Comparison of ENCODE assay signal across 12 cellular contexts in genomic region chr17:28983286-28984240, GRCh38. TPM values are rescaled to one million over a fixed set of nuclear protein-coding genes. Genes with fewer than 3 reads are reported as not detected.
DNase-seq lines count a peak whose midpoint lies in the region; ATAC-seq, FAIRE-seq and TF ChIP-seq lines count a peak whose summit lies in the region.
"Had no signal": no experiment of that assay in that cellular context is flagged by ENCODE, and none has a peak within 500 bp of the region (broad histone marks: within the 10 kb centered on the region; RNA-seq: fewer than 3 reads in every experiment).

No MANE protein-coding gene starts in this region.

- no peak overlapping the region for H3K4me3 ChIP-seq in endothelial cell of umbilical vein (replicated peaks in 1 of 3; ENCODE audit: insufficient read depth in 1 of 3, low read depth in 1 of 3, low read length in 3 of 3)
- no peak overlapping the region for H3K4me3 ChIP-seq in subcutaneous abdominal adipose tissue (ENCODE audit: low read depth in 1 of 5, low read length in 5 of 5)
- H3K4me3 ChIP-seq: HAP-1, suprapubic skin had no signal

- H3K4me1 Mint-ChIP-seq in activated naive CD4-positive, alpha-beta T cell treated with anti-CD3 and anti-CD28 coated beads for 36 hours (ENCODE audit: low read depth): peaks cover 22% of the 10 kb centered on the region
- H3K4me1 Mint-ChIP-seq in T-helper 2 cell treated with Interferon-gamma antibody and Interleukin-4, amounts not matched to agents 5 μg/mL and 100 μg/mL, for 36 hours (ENCODE audit: low read depth): peaks cover 19% of the 10 kb centered on the region
- peaks cover 21% of the 10 kb centered on the region for H3K4me1 Mint-ChIP-seq in activated CD4-positive, alpha-beta T cell treated with anti-CD3 and anti-CD28 coated beads, Interleukin-2, amount 10 ng/mL, durations not matched to agents 24 days and 14 days

- H3K27ac Mint-ChIP-seq in activated naive CD4-positive, alpha-beta T cell treated with anti-CD3 and anti-CD28 coated beads for 36 hours: peak overlapping the region; percentile 96
- H3K27ac Mint-ChIP-seq in T-helper 2 cell treated with Interferon-gamma antibody and Interleukin-4, amounts not matched to agents 5 μg/mL and 100 μg/mL, for 36 hours: peak overlapping the region; percentile 88
- no peak overlapping the region for H3K27ac Mint-ChIP-seq in activated CD4-positive, alpha-beta T cell treated with anti-CD3 and anti-CD28 coated beads, Interleukin-2, amount 10 ng/mL, durations not matched to agents 24 days and 14 days

- peaks cover 2% of the 10 kb centered on the region for H3K9me3 Mint-ChIP-seq in activated naive CD4-positive, alpha-beta T cell treated with anti-CD3 and anti-CD28 coated beads for 36 hours
- no peaks in the 10 kb centered on the region for H3K9me3 Mint-ChIP-seq in T-helper 2 cell treated with Interferon-gamma antibody and Interleukin-4, amounts not matched to agents 5 μg/mL and 100 μg/mL, for 36 hours
- no peaks in the 10 kb centered on the region for H3K9me3 Mint-ChIP-seq in activated CD4-positive, alpha-beta T cell treated with anti-CD3 and anti-CD28 coated beads, Interleukin-2, amount 10 ng/mL, durations not matched to agents 24 days and 14 days

- no peak for TF ChIP-seq POLR2A in endothelial cell of umbilical vein (IDR thresholded peaks at IDR 0.05; ENCODE audit: low read depth, low read length)

- CTCF ChIA-PET in activated naive CD4-positive, alpha-beta T cell treated with anti-CD3 and anti-CD28 coated beads for 36 hours (lab: Charles Lee): interaction anchor here (0.6 to 2.0 kb wide), 4 partner anchors 18 to 279 kb away, joined by 3 to 7 read pairs (median 4); no protein-coding TSS in a partner anchor
- CTCF ChIA-PET in endothelial cell of umbilical vein (lab: Charles Lee): interaction anchor here (0.7 to 1.7 kb wide), 4 partner anchors 15 to 134 kb away, joined by 3 to 4 read pairs (median 3); no protein-coding TSS in a partner anchor

- H3K4me1 ChIP-seq in endothelial cell of umbilical vein (ENCODE audit: control insufficient read depth, extremely low read depth, insufficient read depth, low read length): peaks cover 17% of the 10 kb centered on the region
- peaks cover 0 to 25% (median 13%) of the 10 kb centered on the region in 5 donors for H3K4me1 ChIP-seq in subcutaneous abdominal adipose tissue (ENCODE audit: control insufficient read depth in 5 of 5, insufficient read depth in 5 of 5, low read length in 5 of 5)
- H3K4me1 ChIP-seq: HAP-1 had no signal

- H3K27ac ChIP-seq in endothelial cell of umbilical vein (ENCODE audit: insufficient read depth, low read depth, low read length): peak overlapping the region; percentile 30
- H3K27ac ChIP-seq in subcutaneous abdominal adipose tissue (ENCODE audit: low read depth, low read length): peak overlapping the region; percentile 8
- H3K27ac ChIP-seq: suprapubic skin had no signal

- FAIRE-seq in endothelial cell of umbilical vein (lab: Jason Lieb, UNC): peak; percentile 63

- no TSS peak for BruUV-seq in endothelial cell of umbilical vein (replicated peaks; lab: Mats Ljungman, UMichigan)

- intact Hi-C loops in activated naive CD4-positive, alpha-beta T cell treated with anti-CD3 and anti-CD28 coated beads for 36 hours (cut with micrococcal nuclease): loop anchor here (5.0 kb wide), 1 partner anchor 134 kb away; no protein-coding TSS in a partner anchor
- intact Hi-C loops in endothelial cell of umbilical vein (cut with micrococcal nuclease): no loop called here
- intact Hi-C loops in activated CD4-positive, alpha-beta T cell treated with anti-CD3 and anti-CD28 coated beads, Interleukin-2, amount 10 ng/mL, durations not matched to agents 24 days and 14 days (cut with micrococcal nuclease): no loop called here

- ATAC-seq in HG03469 (IDR thresholded peaks at IDR 0.05; ENCODE audit: unreplicated experiment): no peak
- ATAC-seq: PC-3 had no signal

- no peak for DNase-seq in activated naive CD4-positive, alpha-beta T cell treated with anti-CD3 and anti-CD28 coated beads for 36 hours
- DNase-seq in activated naive CD4-positive, alpha-beta T cell treated with Interleukin-2 at 50 U/mL for 16 hours: no peak
- no peak for DNase-seq in T-helper 2 cell treated with Interferon-gamma antibody and Interleukin-4, amounts not matched to agents 5 μg/mL and 100 μg/mL, for 36 hours (ENCODE audit: low spot score)
- DNase-seq in endothelial cell of umbilical vein (ENCODE audit: low read depth, low spot score): no peak
- DNase-seq in iPS-NIHi7 (ENCODE audit: extremely low spot score): no peak
- DNase-seq in activated CD4-positive, alpha-beta T cell treated with anti-CD3 and anti-CD28 coated beads, Interleukin-2, amount 10 ng/mL, durations not matched to agents 24 days and 14 days: no peak
- DNase-seq: NCI-H1105 treated with DMSO at 0.1 percent for 48 hours, PC-3 had no signal

- no peak for TF ChIP-seq CTCF in endothelial cell of umbilical vein (IDR thresholded peaks at IDR 0.05; ENCODE audit: extremely low read depth in 1 of 2, insufficient read depth in 1 of 2, low read depth in 1 of 2, low read length in 2 of 2)

- H3K27me3 ChIP-seq in endothelial cell of umbilical vein (ENCODE audit: control insufficient read depth in 2 of 2, insufficient read depth in 2 of 2, low read length in 2 of 2) (peaks cover 0 to 8% of the 10 kb centered on the region in 2 experiments), subcutaneous abdominal adipose tissue (ENCODE audit: control insufficient read depth in 5 of 5, insufficient read depth in 4 of 5, low read length in 5 of 5) (peaks cover 11 to 36% (median 22%) of the 10 kb centered on the region in 5 donors)

- POLR2A ChIA-PET in endothelial cell of umbilical vein (lab: Charles Lee): no interaction called here

- no peaks in the 10 kb centered on the region for H3K9me1 ChIP-seq in endothelial cell of umbilical vein (replicated peaks; ENCODE audit: control insufficient read depth, extremely low read depth, insufficient read depth, low read length)

- no peaks in the 10 kb centered on the region for H3K9me3 ChIP-seq in endothelial cell of umbilical vein (replicated peaks; ENCODE audit: control insufficient read depth, insufficient read depth, low read length)
- H3K9me3 ChIP-seq in subcutaneous abdominal adipose tissue (ENCODE audit: control insufficient read depth in 5 of 5, low read length in 5 of 5): no peaks in the 10 kb centered on the region
- H3K9me3 ChIP-seq: HAP-1, suprapubic skin had no signal

- dilution Hi-C loops in endothelial cell of umbilical vein (cut with MboI; ENCODE audit: extremely low pct_ligation_motif_present, low sequenced_read_pairs): no loop called here

- H3K36me3 Mint-ChIP-seq in activated naive CD4-positive, alpha-beta T cell treated with anti-CD3 and anti-CD28 coated beads for 36 hours (ENCODE audit: low read depth): no peaks in the 10 kb centered on the region
- no peaks in the 10 kb centered on the region for H3K36me3 Mint-ChIP-seq in T-helper 2 cell treated with Interferon-gamma antibody and Interleukin-4, amounts not matched to agents 5 μg/mL and 100 μg/mL, for 36 hours (ENCODE audit: low read depth)
- H3K36me3 Mint-ChIP-seq in activated CD4-positive, alpha-beta T cell treated with anti-CD3 and anti-CD28 coated beads, Interleukin-2, amount 10 ng/mL, durations not matched to agents 24 days and 14 days (ENCODE audit: low read depth): no peaks in the 10 kb centered on the region

- H3K36me3 ChIP-seq in endothelial cell of umbilical vein (ENCODE audit: control insufficient read depth in 2 of 2, extremely low read depth in 1 of 2, insufficient read depth in 2 of 2, low read length in 2 of 2): no peaks in the 10 kb centered on the region
- H3K36me3 ChIP-seq in subcutaneous abdominal adipose tissue (ENCODE audit: control insufficient read depth in 5 of 5, insufficient read depth in 5 of 5, low read length in 5 of 5): no peaks in the 10 kb centered on the region
- H3K36me3 ChIP-seq: HAP-1, suprapubic skin had no signal

- no peaks in the 10 kb centered on the region for H4K20me1 ChIP-seq in endothelial cell of umbilical vein (replicated peaks; ENCODE audit: control insufficient read depth, extremely low read depth, insufficient read depth, low read length)

- H3K27me3 Mint-ChIP-seq in activated naive CD4-positive, alpha-beta T cell treated with anti-CD3 and anti-CD28 coated beads for 36 hours (ENCODE audit: low read depth): no peaks in the 10 kb centered on the region
- H3K27me3 Mint-ChIP-seq in T-helper 2 cell treated with Interferon-gamma antibody and Interleukin-4, amounts not matched to agents 5 μg/mL and 100 μg/mL, for 36 hours (ENCODE audit: low read depth): peaks cover 3% of the 10 kb centered on the region
- H3K27me3 Mint-ChIP-seq in activated CD4-positive, alpha-beta T cell treated with anti-CD3 and anti-CD28 coated beads, Interleukin-2, amount 10 ng/mL, durations not matched to agents 24 days and 14 days: peaks cover under 1% of the 10 kb centered on the region

- H3K4me2 ChIP-seq in endothelial cell of umbilical vein (ENCODE audit: insufficient read depth, low read length): no peak overlapping the region

- no peaks in the 10 kb centered on the region for H3K79me2 ChIP-seq in endothelial cell of umbilical vein (ENCODE audit: control insufficient read depth, insufficient read depth, low read length)

- no peak overlapping the region for H3K4me3 Mint-ChIP-seq in activated naive CD4-positive, alpha-beta T cell treated with anti-CD3 and anti-CD28 coated beads for 36 hours
- peak overlapping the region; percentile 33 for H3K4me3 Mint-ChIP-seq in T-helper 2 cell treated with Interferon-gamma antibody and Interleukin-4, amounts not matched to agents 5 μg/mL and 100 μg/mL, for 36 hours
- no peak overlapping the region for H3K4me3 Mint-ChIP-seq in activated CD4-positive, alpha-beta T cell treated with anti-CD3 and anti-CD28 coated beads, Interleukin-2, amount 10 ng/mL, durations not matched to agents 24 days and 14 days

- no peak overlapping the region for H3K9ac ChIP-seq in endothelial cell of umbilical vein (replicated peaks; ENCODE audit: extremely low read depth, insufficient read depth, low read length)
- H3K9ac ChIP-seq in subcutaneous abdominal adipose tissue (ENCODE audit: low read length in 5 of 5): no peak overlapping the region

- H2AFZ ChIP-seq in endothelial cell of umbilical vein (ENCODE audit: low read depth, low read length): no peak overlapping the region

RNA-seq across cellular contexts. Expression of gene SEZ6, which starts 22.3 kb away (rescaled TPM):
- total RNA-seq in activated naive CD4-positive, alpha-beta T cell treated with anti-CD3 and anti-CD28 coated beads for 36 hours: not detected
- not detected in 2 replicates for total RNA-seq in endothelial cell of umbilical vein
- not detected in 2 replicates for polyA plus RNA-seq in endothelial cell of umbilical vein
- polyA plus RNA-seq in endothelial cell of umbilical vein (2011; cell fraction: cytosol; rRNA removed): not detected in 2 replicates
- not detected in 2 replicates for polyA plus RNA-seq in endothelial cell of umbilical vein (2011; cell fraction: nucleus; rRNA removed)
- polyA plus RNA-seq in endothelial cell of umbilical vein (2012): not detected in 2 replicates
- polyA minus RNA-seq in endothelial cell of umbilical vein: not detected in 2 replicates
- polyA minus RNA-seq in endothelial cell of umbilical vein (2011; cell fraction: cytosol; rRNA and poly(A)+ RNA removed): not detected
- not detected in 2 replicates for polyA minus RNA-seq in endothelial cell of umbilical vein (2011; cell fraction: nucleus; rRNA and poly(A)+ RNA removed)
- not detected in 2 replicates for total RNA-seq in activated CD4-positive, alpha-beta T cell treated with anti-CD3 and anti-CD28 coated beads, Interleukin-2, amount 10 ng/mL, durations not matched to agents 24 days and 14 days
- total RNA-seq: PC-3, suprapubic skin had no signal

RNA-seq across cellular contexts. Expression of gene PHF12, which starts 32.2 kb away (rescaled TPM):
- 10 to 100 TPM; 52.8 to 56.7 TPM for total RNA-seq in activated naive CD4-positive, alpha-beta T cell treated with anti-CD3 and anti-CD28 coated beads for 36 hours
- 36.4 and 44.2 TPM in 2 replicates for total RNA-seq in endothelial cell of umbilical vein
- polyA plus RNA-seq in endothelial cell of umbilical vein: 24.3 and 26.6 TPM in 2 replicates
- polyA plus RNA-seq in endothelial cell of umbilical vein (2011; cell fraction: cytosol; rRNA removed): 19.5 and 23.3 TPM in 2 replicates
- 50.6 and 57.4 TPM in 2 replicates for polyA plus RNA-seq in endothelial cell of umbilical vein (2011; cell fraction: nucleus; rRNA removed)
- polyA plus RNA-seq in endothelial cell of umbilical vein (2012): 25.2 and 26.2 TPM in 2 replicates
- 31.8 and 35.6 TPM in 2 replicates for polyA minus RNA-seq in endothelial cell of umbilical vein
- 16.9 TPM for polyA minus RNA-seq in endothelial cell of umbilical vein (2011; cell fraction: cytosol; rRNA and poly(A)+ RNA removed)
- polyA minus RNA-seq in endothelial cell of umbilical vein (2011; cell fraction: nucleus; rRNA and poly(A)+ RNA removed): 31.7 and 34.7 TPM in 2 replicates
- 61.1 TPM in 2 replicates for total RNA-seq in activated CD4-positive, alpha-beta T cell treated with anti-CD3 and anti-CD28 coated beads, Interleukin-2, amount 10 ng/mL, durations not matched to agents 24 days and 14 days

RNA-seq across cellular contexts. Expression of gene PIPOX, which starts 59.4 kb away (rescaled TPM):
- 1 to 10 TPM; 2.5 to 4.2 TPM for total RNA-seq in activated naive CD4-positive, alpha-beta T cell treated with anti-CD3 and anti-CD28 coated beads for 36 hours
- 2.2 and 2.5 TPM in 2 replicates for total RNA-seq in endothelial cell of umbilical vein
- 0.62 and 0.81 TPM in 2 replicates for polyA plus RNA-seq in endothelial cell of umbilical vein
- 0.13 and 0.49 TPM in 2 replicates for polyA plus RNA-seq in endothelial cell of umbilical vein (2011; cell fraction: cytosol; rRNA removed)
- polyA plus RNA-seq in endothelial cell of umbilical vein (2011; cell fraction: nucleus; rRNA removed): 3.0 and 4.1 TPM in 2 replicates
- polyA plus RNA-seq in endothelial cell of umbilical vein (2012): 0.38 TPM in 1 of 2 replicates, not detected in the other
- 8.9 and 10.8 TPM in 2 replicates for polyA minus RNA-seq in endothelial cell of umbilical vein
- polyA minus RNA-seq in endothelial cell of umbilical vein (2011; cell fraction: cytosol; rRNA and poly(A)+ RNA removed): 1.7 TPM
- 11.3 and 21.0 TPM in 2 replicates for polyA minus RNA-seq in endothelial cell of umbilical vein (2011; cell fraction: nucleus; rRNA and poly(A)+ RNA removed)
- 1.2 and 1.4 TPM in 2 replicates for total RNA-seq in activated CD4-positive, alpha-beta T cell treated with anti-CD3 and anti-CD28 coated beads, Interleukin-2, amount 10 ng/mL, durations not matched to agents 24 days and 14 days
